Comparison of ENCODE assay signal across 29 cellular contexts in the genomic region with DNA sequence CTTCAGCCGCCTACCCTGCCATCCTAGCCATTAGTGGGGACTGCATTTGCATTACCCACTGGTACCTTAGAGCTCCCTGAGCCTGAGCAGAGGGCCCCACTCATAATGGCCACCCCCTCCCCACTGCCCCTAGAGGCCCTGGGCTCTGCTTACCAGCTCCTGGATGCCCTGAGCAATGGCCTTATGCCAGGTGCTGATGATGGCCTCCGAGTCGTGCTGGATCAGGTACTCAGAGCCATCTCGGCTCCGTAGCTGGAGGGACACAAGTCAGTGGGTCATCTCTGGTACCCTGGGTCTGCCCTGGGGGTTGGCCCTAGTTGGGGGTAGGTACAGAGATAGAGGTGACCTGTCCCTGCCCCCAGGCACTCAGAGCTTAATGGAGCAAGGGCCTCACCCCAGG.
"Had no signal": no experiment of that assay in that cellular context is flagged by ENCODE, and none has a peak within 500 bp of the region (broad histone marks: within the 10 kb centered on the region; RNA-seq: fewer than 3 reads in every experiment).

No MANE protein-coding gene starts in this region.

- H2AFZ ChIP-seq: parathyroid adenoma had no signal

- H3K27ac ChIP-seq: dorsolateral prefrontal cortex, esophagus squamous epithelium, heart right ventricle, left lung, neutrophil, parathyroid adenoma, thoracic aorta, tibial nerve, upper lobe of right lung, uterus had no signal

- H3K79me2 ChIP-seq: parathyroid adenoma had no signal

- H3K4me1 ChIP-seq: parathyroid adenoma, upper lobe of right lung, uterus had no signal

- H3K27ac Mint-ChIP-seq: endodermal cell, mesothelial cell of epicardium, progenitor cell of endocrine pancreas had no signal

- H3K9me3 ChIP-seq: esophagus squamous epithelium, heart right ventricle, left lung, mucosa of descending colon, neutrophil, thoracic aorta, tibial nerve, upper lobe of right lung, uterus had no signal

- DNase-seq: dorsolateral prefrontal cortex; effector CD8-positive, alpha-beta T cell; endodermal cell; esophagus squamous epithelium; foreskin melanocyte; glutamatergic neuron; heart right ventricle; hippocampal formation; left cardiac atrium; left lung; mesenchymal stem cell; naive B cell; stimulated activated CD4-positive, alpha-beta T cell treated with anti-CD3 and anti-CD28 coated beads, Interleukin-2, amount 100 ng/mL, for 24 hours; stimulated activated CD4-positive, alpha-beta T cell treated with anti-CD3 and anti-CD28 coated beads, Interleukin-4, amount 100 ng/mL, for 24 hours; stimulated activated naive B cell treated with anti-CD40 and anti-IgM and Interleukin-4, amounts not matched to agents 10 μg/mL and 1 μg/mL and 100 μg/mL, for 72 hours; upper lobe of right lung; uterus had no signal

- H3K4me2 ChIP-seq: smooth muscle cell had no signal

- H3K27me3 Mint-ChIP-seq: naive B cell; natural killer cell treated with Interleukin-12 subunit alpha and Interleukin-12 subunit beta and Interleukin-15 and Interleukin-18, amount 100 ng/mL, for 72 hours; stimulated activated naive B cell treated with anti-CD40 and anti-IgM and Interleukin-4, amounts not matched to agents 10 μg/mL and 1 μg/mL and 100 μg/mL, for 72 hours; stimulated activated naive CD8-positive, alpha-beta T cell treated with anti-CD3 and anti-CD28 coated beads, Interleukin-15, Interleukin-2, amounts not matched to agents 100 ng/mL and 50 ng/mL, for 24 hours had no signal

- H3K9me3 Mint-ChIP-seq: mesothelial cell of epicardium; naive B cell; natural killer cell treated with Interleukin-12 subunit alpha and Interleukin-12 subunit beta and Interleukin-15 and Interleukin-18, amount 100 ng/mL, for 72 hours; neural crest cell; stimulated activated naive B cell treated with anti-CD40 and anti-IgM and Interleukin-4, amounts not matched to agents 10 μg/mL and 1 μg/mL and 100 μg/mL, for 72 hours; stimulated activated naive CD8-positive, alpha-beta T cell treated with anti-CD3 and anti-CD28 coated beads, Interleukin-15, Interleukin-2, amounts not matched to agents 100 ng/mL and 50 ng/mL, for 24 hours had no signal

- H3K36me3 ChIP-seq: thoracic aorta, uterus had no signal

- H3K9ac ChIP-seq: parathyroid adenoma had no signal

- H3K27me3 ChIP-seq: dorsolateral prefrontal cortex, esophagus squamous epithelium, heart right ventricle, left lung, neutrophil, tibial nerve, upper lobe of right lung, uterus had no signal

- ATAC-seq: heart right ventricle; left cardiac atrium; left lung; mucosa of descending colon; natural killer cell treated with Interleukin-12 subunit alpha and Interleukin-12 subunit beta and Interleukin-15 and Interleukin-18, amount 100 ng/mL, for 72 hours; sciatic nerve; stimulated activated naive B cell treated with anti-CD40 and anti-IgM and Interleukin-4, amounts not matched to agents 10 μg/mL and 1 μg/mL and 100 μg/mL, for 72 hours; upper lobe of right lung had no signal

- H3K4me3 ChIP-seq: dorsolateral prefrontal cortex, esophagus squamous epithelium, heart right ventricle, left lung, mucosa of descending colon, smooth muscle cell, thoracic aorta, tibial nerve, upper lobe of right lung, uterus had no signal

- H3K4me3 Mint-ChIP-seq: endodermal cell; mesothelial cell of epicardium; natural killer cell treated with Interleukin-12 subunit alpha and Interleukin-12 subunit beta and Interleukin-15 and Interleukin-18, amount 100 ng/mL, for 72 hours; neural crest cell; stimulated activated naive B cell treated with anti-CD40 and anti-IgM and Interleukin-4, amounts not matched to agents 10 μg/mL and 1 μg/mL and 100 μg/mL, for 72 hours; stimulated activated naive CD8-positive, alpha-beta T cell treated with anti-CD3 and anti-CD28 coated beads, Interleukin-15, Interleukin-2, amounts not matched to agents 100 ng/mL and 50 ng/mL, for 24 hours had no signal
